13 cellular contexts compared by ENCODE assay signal in genomic region chr3:59273976-59274375, GRCh38.
"Had no signal": no experiment of that assay in that cellular context is flagged by ENCODE, and none has a peak within 500 bp of the region (broad histone marks: within the 10 kb centered on the region; RNA-seq: fewer than 3 reads in every experiment).

No MANE protein-coding gene starts in this region.

- H3K27me3 ChIP-seq: colonic mucosa, transverse colon had no signal

- H3K36me3 ChIP-seq: colonic mucosa, transverse colon had no signal

- H3K4me3 ChIP-seq: colonic mucosa, lung, transverse colon had no signal

- ATAC-seq: activated CD8-positive, alpha-beta T cell treated with anti-CD3 and anti-CD28 coated beads for 36 hours had no signal

- H3K9me3 ChIP-seq: colonic mucosa, transverse colon had no signal

- H3K4me1 ChIP-seq: colonic mucosa, transverse colon had no signal

- FAIRE-seq: endothelial cell of umbilical vein, small intestine had no signal

- DNase-seq: activated CD8-positive, alpha-beta memory T cell treated with anti-CD3 and anti-CD28 coated beads, Interleukin-2, amount 50 U/mL, for 4 hours; activated CD8-positive, alpha-beta T cell treated with anti-CD3 and anti-CD28 coated beads for 36 hours; activated naive CD4-positive, alpha-beta T cell; colonic mucosa; effector CD4-positive, alpha-beta T cell; hypothalamus; left cardiac atrium; midbrain; small intestine; T1000; transverse colon had no signal

- H3K27ac ChIP-seq: colonic mucosa, transverse colon had no signal
